12 cellular contexts compared by ENCODE assay signal in genomic region chr18:2881088-2881487, GRCh38. TPM values are rescaled to one million over a fixed set of nuclear protein-coding genes. Genes with fewer than 3 reads are reported as not detected.
DNase-seq lines count a peak whose midpoint lies in the region; ATAC-seq, FAIRE-seq and TF ChIP-seq lines count a peak whose summit lies in the region.
"Had no signal": no experiment of that assay in that cellular context is flagged by ENCODE, and none has a peak within 500 bp of the region (broad histone marks: within the 10 kb centered on the region; RNA-seq: fewer than 3 reads in every experiment).

No MANE protein-coding gene starts in this region.

- peaks cover 80% of the 10 kb centered on the region for H3K36me3 Mint-ChIP-seq in dendritic cell treated with granulocyte-macrophage colony-stimulating factor and Interleukin-4, amounts not matched to agents 40 ng/mL and 50 ng/mL, for 4 days (ENCODE audit: low read depth)
- peaks cover 2% of the 10 kb centered on the region for H3K36me3 Mint-ChIP-seq in nephron (ENCODE audit: low read depth)

- no peak overlapping the region for H3K4me3 ChIP-seq in H7 (ENCODE audit: insufficient read depth, low read depth, low read length)
- no peak overlapping the region for H3K4me3 ChIP-seq in esophagus squamous epithelium
- H3K4me3 ChIP-seq: SK-N-MC had no signal

- H3K9me3 ChIP-seq in esophagus squamous epithelium = no peaks in the 10 kb centered on the region

- no peaks in the 10 kb centered on the region for H3K27me3 Mint-ChIP-seq in dendritic cell treated with granulocyte-macrophage colony-stimulating factor and Interleukin-4, amounts not matched to agents 40 ng/mL and 50 ng/mL, for 4 days
- peaks cover 5% of the 10 kb centered on the region for H3K27me3 Mint-ChIP-seq in nephron (ENCODE audit: low read depth)

- H3K27ac ChIP-seq in esophagus squamous epithelium = peak overlapping the region in 2 of 4 donors; percentile 65 to 76
- H3K27ac ChIP-seq: SK-N-MC had no signal

- TF ChIP-seq POLR2A in esophagus squamous epithelium (IDR thresholded peaks at IDR 0.05) (no peak), H54 (IDR thresholded peaks at IDR 0.05; ENCODE audit: low read depth, low read length) (no peak)

- H3K27ac Mint-ChIP-seq in dendritic cell treated with granulocyte-macrophage colony-stimulating factor and Interleukin-4, amounts not matched to agents 40 ng/mL and 50 ng/mL, for 4 days = peak overlapping the region; percentile 47
- peak overlapping the region; percentile 70 to 98 (median 95) for H3K27ac Mint-ChIP-seq in nephron

- H3K4me1 Mint-ChIP-seq in dendritic cell treated with granulocyte-macrophage colony-stimulating factor and Interleukin-4, amounts not matched to agents 40 ng/mL and 50 ng/mL, for 4 days (ENCODE audit: low read depth) = peaks cover 69% of the 10 kb centered on the region
- peaks cover 47% of the 10 kb centered on the region for H3K4me1 Mint-ChIP-seq in nephron

- no peak for FAIRE-seq in H54 (lab: Jason Lieb, UNC)

- 70 to 100% methylated on average over 2 to 4 of the region's 7 CpGs for whole genome bisulfite sequencing in esophagus squamous epithelium, 2 donors

- H3K4me3 Mint-ChIP-seq in dendritic cell treated with granulocyte-macrophage colony-stimulating factor and Interleukin-4, amounts not matched to agents 40 ng/mL and 50 ng/mL, for 4 days = no peak overlapping the region
- H3K4me3 Mint-ChIP-seq in nephron = no peak overlapping the region

- no peaks in the 10 kb centered on the region for H3K27me3 ChIP-seq in H7 (ENCODE audit: control insufficient read depth, insufficient read depth, low read length)
- H3K27me3 ChIP-seq in esophagus squamous epithelium = no peaks in the 10 kb centered on the region

- peaks cover under 1% of the 10 kb centered on the region for H3K9me3 Mint-ChIP-seq in dendritic cell treated with granulocyte-macrophage colony-stimulating factor and Interleukin-4, amounts not matched to agents 40 ng/mL and 50 ng/mL, for 4 days
- no peaks in the 10 kb centered on the region for H3K9me3 Mint-ChIP-seq in nephron

- intact Hi-C loops in dendritic cell treated with granulocyte-macrophage colony-stimulating factor and Interleukin-4, amounts not matched to agents 40 ng/mL and 50 ng/mL, for 4 days (cut with micrococcal nuclease) = no loop called here
- intact Hi-C loops in esophagus squamous epithelium (cut with DNase I) = no loop called here

- H3K4me1 ChIP-seq in esophagus squamous epithelium = peaks cover 0 to 22% (median 0%) of the 10 kb centered on the region in 3 donors

- H3K36me3 ChIP-seq in H7 (replicated peaks; ENCODE audit: control insufficient read depth, insufficient read depth, low read length) = no peaks in the 10 kb centered on the region
- no peaks in the 10 kb centered on the region for H3K36me3 ChIP-seq in esophagus squamous epithelium

- ATAC-seq in GM19351 (IDR thresholded peaks at IDR 0.05; ENCODE audit: unreplicated experiment) = no peak

- TF ChIP-seq CTCF in nephron (IDR thresholded peaks at IDR 0.05; ENCODE audit: unreplicated experiment in 3 of 3) (no peak), esophagus squamous epithelium (IDR thresholded peaks at IDR 0.05) (no peak)

- DNase-seq in AG08396 (ENCODE audit: low spot score) = peak; percentile 33
- DNase-seq in H7 = peak; percentile 26
- DNase-seq in HCEC 1CT = no peak
- DNase-seq in esophagus squamous epithelium (lab: John Stamatoyannopoulos, UW) = no peak
- no peak for DNase-seq in H54 (ENCODE audit: insufficient read length, low spot score)
- DNase-seq: KG1; NCI-H446; stimulated activated CD4-positive, alpha-beta T cell treated with anti-CD3 and anti-CD28 coated beads, Interleukin-2, amount 100 ng/mL, for 48 hours had no signal

RNA-seq across cellular contexts. Expression of gene EMILIN2, which starts 34.3 kb away (rescaled TPM):
- total RNA-seq in H7 (2014; rRNA removed; shearing (Covaris generic)) = 15.2 and 20.6 TPM in 2 replicates
- total RNA-seq in esophagus squamous epithelium = 10 to 100 TPM in 1 of 4 donors, 1 to 10 TPM in 3; 3.2 to 11.1 (median 5.5) TPM

Comparison
In these comparisons a context has a peak if more than half of its experiments do, and no peak if none do; other contexts are left out.
1. DNase-seq: peak in AG08396 (single experiment) and H7 (single experiment); none in HCEC 1CT (single experiment), esophagus squamous epithelium (single experiment) and H54 (single experiment).